In genomic region chr6:158020811-158021210, GRCh38 we compare ENCODE assay signal across 15 cellular contexts.
"Had no signal": no experiment of that assay in that cellular context is flagged by ENCODE, and none has a peak within 500 bp of the region (broad histone marks: within the 10 kb centered on the region; RNA-seq: fewer than 3 reads in every experiment).

No MANE protein-coding gene starts in this region.

- H3K27ac ChIP-seq: cardiac muscle cell, colonic mucosa, parathyroid adenoma, upper lobe of left lung had no signal

- H3K4me1 ChIP-seq: colonic mucosa, parathyroid adenoma had no signal

- H3K36me3 ChIP-seq: adrenal gland, cardiac muscle cell, colonic mucosa, upper lobe of left lung had no signal

- H2AFZ ChIP-seq: parathyroid adenoma had no signal

- H3K4me3 ChIP-seq: adrenal gland, cardiac muscle cell, colonic mucosa, lung, upper lobe of left lung had no signal

- H3K4me3 Mint-ChIP-seq: activated naive CD4-positive, alpha-beta T cell treated with anti-CD3 and anti-CD28 coated beads, Interleukin-2, amount 10 ng/mL, durations not matched to agents 7 days and 5 days; naive B cell had no signal

- H3K9ac ChIP-seq: parathyroid adenoma had no signal

- H3K27me3 Mint-ChIP-seq: activated naive CD4-positive, alpha-beta T cell treated with anti-CD3 and anti-CD28 coated beads, Interleukin-2, amount 10 ng/mL, durations not matched to agents 7 days and 5 days; naive B cell had no signal

- DNase-seq: activated CD4-positive, CD25-positive, alpha-beta regulatory T cell treated with anti-CD3 and anti-CD28 coated beads, Interleukin-2, amount 50 U/mL, for 72 hours; activated naive CD4-positive, alpha-beta T cell treated with anti-CD3 and anti-CD28 coated beads, Interleukin-2, amount 10 ng/mL, durations not matched to agents 7 days and 5 days; activated T-cell treated with anti-CD3 and anti-CD28 coated beads, Interleukin-2, amount 50 U/mL, for 1 hour; adrenal gland; colonic mucosa; effector CD8-positive, alpha-beta T cell; left colon; naive B cell; stimulated activated CD4-positive, alpha-beta T cell treated with anti-CD3 and anti-CD28 coated beads, Interleukin-15, amount 100 ng/mL, for 24 hours; stimulated activated CD4-positive, alpha-beta T cell treated with anti-CD3 and anti-CD28 coated beads, Interleukin-4, amount 100 ng/mL, for 24 hours; stimulated activated naive CD8-positive, alpha-beta T cell treated with anti-CD3 and anti-CD28 coated beads, Interleukin-15, Interleukin-2, amounts not matched to agents 100 U/mL and 50 U/mL, for 24 hours; upper lobe of left lung had no signal

- H3K9me3 ChIP-seq: adrenal gland, colonic mucosa, upper lobe of left lung had no signal

- H3K79me2 ChIP-seq: parathyroid adenoma had no signal

- H3K9me3 Mint-ChIP-seq: activated naive CD4-positive, alpha-beta T cell treated with anti-CD3 and anti-CD28 coated beads, Interleukin-2, amount 10 ng/mL, durations not matched to agents 7 days and 5 days; naive B cell had no signal

- H3K27ac Mint-ChIP-seq: activated naive CD4-positive, alpha-beta T cell treated with anti-CD3 and anti-CD28 coated beads, Interleukin-2, amount 10 ng/mL, durations not matched to agents 7 days and 5 days had no signal

- H3K27me3 ChIP-seq: adrenal gland, cardiac muscle cell, colonic mucosa, upper lobe of left lung had no signal
